Comparison of ENCODE assay signal across 34 cellular contexts in genomic region chr6:153735761-153736160, GRCh38.
"Had no signal": no experiment of that assay in that cellular context is flagged by ENCODE, and none has a peak within 500 bp of the region (broad histone marks: within the 10 kb centered on the region; RNA-seq: fewer than 3 reads in every experiment).

No MANE protein-coding gene starts in this region.

- H3K9me3 Mint-ChIP-seq: activated CD4-positive, alpha-beta T cell treated with anti-CD3 and anti-CD28 coated beads, Interleukin-2, amount 10 ng/mL, durations not matched to agents 7 days and 5 days; activated naive CD4-positive, alpha-beta T cell treated with anti-CD3 and anti-CD28 coated beads, Interleukin-2, amount 10 ng/mL, durations not matched to agents 7 days and 5 days; activated naive CD4-positive, alpha-beta T cell treated with anti-CD3 and anti-CD28 coated beads, Interleukin-2, amount 50 U/mL, for 24 hours; activated T-cell treated with anti-CD3 and anti-CD28 coated beads, Interleukin-2, amount 50 U/mL, for 24 hours; activated T-helper 2 cell treated with anti-CD3 and anti-CD28 coated beads, Interferon-gamma antibody, Interleukin-2, Interleukin-4, amounts not matched to agents 10 μg/mL and 5 μg/mL and 100 μg/mL, durations not matched to agents 14 hours and 24 hours and 36 hours; T-helper 1 cell treated with Interleukin-12 subunit alpha and Interleukin-12 subunit beta and Interleukin-4 antibody, amounts not matched to agents 30 μg/mL and 1 μg/mL, for 36 hours; T-helper 2 cell treated with Interferon-gamma antibody and Interleukin-4, amounts not matched to agents 5 μg/mL and 100 μg/mL, for 36 hours had no signal

- H3K27me3 Mint-ChIP-seq: activated CD4-positive, alpha-beta memory T cell treated with anti-CD3 and anti-CD28 coated beads, Interleukin-2, amount 10 ng/mL, durations not matched to agents 7 days and 5 days; activated CD4-positive, alpha-beta T cell treated with anti-CD3 and anti-CD28 coated beads for 36 hours; activated CD4-positive, alpha-beta T cell treated with anti-CD3 and anti-CD28 coated beads, Interleukin-2, amount 10 ng/mL, durations not matched to agents 7 days and 5 days; activated CD8-positive, alpha-beta memory T cell treated with anti-CD3 and anti-CD28 coated beads, Interleukin-2, amount 10 ng/mL, durations not matched to agents 7 days and 5 days; activated naive CD4-positive, alpha-beta T cell treated with anti-CD3 and anti-CD28 coated beads, Interleukin-2, amount 10 ng/mL, durations not matched to agents 7 days and 5 days; activated naive CD4-positive, alpha-beta T cell treated with anti-CD3 and anti-CD28 coated beads, Interleukin-2, amount 50 U/mL, for 24 hours; activated naive CD8-positive, alpha-beta T cell; activated T-cell treated with anti-CD3 and anti-CD28 coated beads, Interleukin-2, amount 50 U/mL, for 24 hours had no signal

- H3K36me3 ChIP-seq: adrenal gland, brain microvascular endothelial cell, breast epithelium had no signal

- H3K9me3 ChIP-seq: adrenal gland, breast epithelium had no signal

- H3K4me3 ChIP-seq: adrenal gland, body of pancreas, breast epithelium had no signal

- ATAC-seq: activated CD4-positive, alpha-beta T cell treated with anti-CD3 and anti-CD28 coated beads for 36 hours; activated CD4-positive, CD25-positive, alpha-beta regulatory T cell treated with anti-CD3 and anti-CD28 coated beads, Interleukin-2, amount 50 U/mL, for 24 hours; activated CD8-positive, alpha-beta memory T cell treated with anti-CD3 and anti-CD28 coated beads, Interleukin-2, amount 10 ng/mL, durations not matched to agents 7 days and 5 days; activated CD8-positive, alpha-beta T cell treated with anti-CD3 and anti-CD28 coated beads, Interleukin-2, amount 10 ng/mL, durations not matched to agents 7 days and 5 days; body of pancreas had no signal

- H3K4me1 Mint-ChIP-seq: activated CD4-positive, alpha-beta memory T cell treated with anti-CD3 and anti-CD28 coated beads, Interleukin-2, amount 10 ng/mL, durations not matched to agents 7 days and 5 days; activated CD4-positive, alpha-beta T cell treated with anti-CD3 and anti-CD28 coated beads for 36 hours; activated CD4-positive, alpha-beta T cell treated with anti-CD3 and anti-CD28 coated beads, Interleukin-2, amount 10 ng/mL, durations not matched to agents 7 days and 5 days; activated CD8-positive, alpha-beta memory T cell treated with anti-CD3 and anti-CD28 coated beads, Interleukin-2, amount 10 ng/mL, durations not matched to agents 7 days and 5 days; activated naive CD4-positive, alpha-beta T cell treated with anti-CD3 and anti-CD28 coated beads, Interleukin-2, amount 10 ng/mL, durations not matched to agents 7 days and 5 days; activated naive CD4-positive, alpha-beta T cell treated with anti-CD3 and anti-CD28 coated beads, Interleukin-2, amount 50 U/mL, for 24 hours had no signal

- DNase-seq: activated CD4-positive, alpha-beta memory T cell treated with anti-CD3 and anti-CD28 coated beads, Interleukin-2, amount 10 ng/mL, durations not matched to agents 7 days and 5 days; activated CD4-positive, alpha-beta T cell treated with anti-CD3 and anti-CD28 coated beads for 1 hour; activated CD4-positive, alpha-beta T cell treated with anti-CD3 and anti-CD28 coated beads for 36 hours; activated CD4-positive, alpha-beta T cell treated with anti-CD3 and anti-CD28 coated beads for 48 hours; activated CD4-positive, alpha-beta T cell treated with anti-CD3 and anti-CD28 coated beads, Interleukin-2, amount 10 ng/mL, durations not matched to agents 7 days and 5 days; activated CD4-positive, alpha-beta T cell treated with anti-CD3 and anti-CD28 coated beads, Interleukin-2, amount 50 U/mL, for 48 hours; activated CD4-positive, CD25-positive, alpha-beta regulatory T cell; activated CD8-positive, alpha-beta memory T cell treated with anti-CD3 and anti-CD28 coated beads for 24 hours; activated CD8-positive, alpha-beta memory T cell treated with anti-CD3 and anti-CD28 coated beads, Interleukin-2, amount 10 ng/mL, durations not matched to agents 7 days and 5 days; activated CD8-positive, alpha-beta memory T cell treated with anti-CD3 and anti-CD28 coated beads, Interleukin-2, amount 50 U/mL, for 48 hours; activated CD8-positive, alpha-beta T cell treated with anti-CD3 and anti-CD28 coated beads, Interleukin-2, amount 10 ng/mL, durations not matched to agents 7 days and 5 days; activated effector memory CD4-positive, alpha-beta T cell treated with Interleukin-2 at 50 U/mL for 16 hours; activated gamma-delta T cell; activated naive CD4-positive, alpha-beta T cell treated with anti-CD3 and anti-CD28 coated beads, Interleukin-2, amount 10 ng/mL, durations not matched to agents 7 days and 5 days; activated naive CD4-positive, alpha-beta T cell treated with Interleukin-2 at 50 U/mL for 16 hours; activated T-cell treated with anti-CD3 and anti-CD28 coated beads, Interleukin-2, amount 50 U/mL, for 24 hours; activated T-cell treated with anti-CD3 and anti-CD28 coated beads, Interleukin-2, amount 50 U/mL, for 48 hours; adrenal gland; amniotic stem cell; body of pancreas; brain microvascular endothelial cell; central memory CD4-positive, alpha-beta T cell; SW 1271; T-helper 1 cell; T-helper 2 cell; T-helper 9 cell had no signal

- H3K36me3 Mint-ChIP-seq: activated CD8-positive, alpha-beta memory T cell treated with anti-CD3 and anti-CD28 coated beads, Interleukin-2, amount 10 ng/mL, durations not matched to agents 7 days and 5 days; activated naive CD4-positive, alpha-beta T cell treated with anti-CD3 and anti-CD28 coated beads, Interleukin-2, amount 10 ng/mL, durations not matched to agents 7 days and 5 days; activated naive CD4-positive, alpha-beta T cell treated with anti-CD3 and anti-CD28 coated beads, Interleukin-2, amount 50 U/mL, for 24 hours; activated naive CD8-positive, alpha-beta T cell had no signal

- H3K27me3 ChIP-seq: adrenal gland, body of pancreas, brain microvascular endothelial cell, breast epithelium had no signal

- H3K4me1 ChIP-seq: adrenal gland, body of pancreas, breast epithelium had no signal

- H3K27ac ChIP-seq: adrenal gland, body of pancreas, brain microvascular endothelial cell, breast epithelium, VCaP had no signal

- H3K4me3 Mint-ChIP-seq: activated CD4-positive, alpha-beta memory T cell treated with anti-CD3 and anti-CD28 coated beads, Interleukin-2, amount 10 ng/mL, durations not matched to agents 7 days and 5 days; activated CD4-positive, alpha-beta T cell treated with anti-CD3 and anti-CD28 coated beads for 36 hours; activated CD4-positive, alpha-beta T cell treated with anti-CD3 and anti-CD28 coated beads, Interleukin-2, amount 10 ng/mL, durations not matched to agents 7 days and 5 days; activated CD8-positive, alpha-beta memory T cell treated with anti-CD3 and anti-CD28 coated beads, Interleukin-2, amount 10 ng/mL, durations not matched to agents 7 days and 5 days; activated CD8-positive, alpha-beta T cell treated with anti-CD3 and anti-CD28 coated beads, Interleukin-2, amount 10 ng/mL, durations not matched to agents 7 days and 5 days; activated naive CD4-positive, alpha-beta T cell treated with anti-CD3 and anti-CD28 coated beads, Interleukin-2, amount 10 ng/mL, durations not matched to agents 7 days and 5 days; activated naive CD4-positive, alpha-beta T cell treated with anti-CD3 and anti-CD28 coated beads, Interleukin-2, amount 50 U/mL, for 24 hours; activated naive CD8-positive, alpha-beta T cell; activated T-cell treated with anti-CD3 and anti-CD28 coated beads, Interleukin-2, amount 50 U/mL, for 24 hours; T-helper 1 cell treated with Interleukin-12 subunit alpha and Interleukin-12 subunit beta and Interleukin-4 antibody, amounts not matched to agents 30 μg/mL and 1 μg/mL, for 36 hours; T-helper 2 cell treated with Interferon-gamma antibody and Interleukin-4, amounts not matched to agents 5 μg/mL and 100 μg/mL, for 36 hours had no signal

- H3K27ac Mint-ChIP-seq: activated CD4-positive, alpha-beta memory T cell treated with anti-CD3 and anti-CD28 coated beads, Interleukin-2, amount 10 ng/mL, durations not matched to agents 7 days and 5 days; activated CD4-positive, alpha-beta T cell treated with anti-CD3 and anti-CD28 coated beads for 36 hours; activated CD4-positive, alpha-beta T cell treated with anti-CD3 and anti-CD28 coated beads, Interleukin-2, amount 10 ng/mL, durations not matched to agents 7 days and 5 days; activated CD8-positive, alpha-beta memory T cell treated with anti-CD3 and anti-CD28 coated beads, Interleukin-2, amount 10 ng/mL, durations not matched to agents 7 days and 5 days; activated CD8-positive, alpha-beta T cell treated with anti-CD3 and anti-CD28 coated beads, Interleukin-2, amount 10 ng/mL, durations not matched to agents 7 days and 5 days; activated naive CD4-positive, alpha-beta T cell treated with anti-CD3 and anti-CD28 coated beads, Interleukin-2, amount 10 ng/mL, durations not matched to agents 7 days and 5 days; activated naive CD4-positive, alpha-beta T cell treated with anti-CD3 and anti-CD28 coated beads, Interleukin-2, amount 50 U/mL, for 24 hours; activated naive CD8-positive, alpha-beta T cell; activated T-cell treated with anti-CD3 and anti-CD28 coated beads, Interleukin-2, amount 50 U/mL, for 24 hours; activated T-helper 2 cell treated with anti-CD3 and anti-CD28 coated beads, Interferon-gamma antibody, Interleukin-2, Interleukin-4, amounts not matched to agents 10 μg/mL and 5 μg/mL and 100 μg/mL, durations not matched to agents 14 hours and 24 hours and 36 hours; T-helper 1 cell treated with Interleukin-12 subunit alpha and Interleukin-12 subunit beta and Interleukin-4 antibody, amounts not matched to agents 30 μg/mL and 1 μg/mL, for 36 hours; T-helper 2 cell treated with Interferon-gamma antibody and Interleukin-4, amounts not matched to agents 5 μg/mL and 100 μg/mL, for 36 hours had no signal
